8 cellular contexts compared by ENCODE assay signal in genomic region chr2:127810156-127810636, GRCh38. TPM values are rescaled to one million over a fixed set of nuclear protein-coding genes. Genes with fewer than 3 reads are reported as not detected.
A peak's percentile ranks its signal among the peaks of the same experiment; 100 is the strongest.
DNase-seq lines count a peak whose midpoint lies in the region; ATAC-seq lines count a peak whose summit lies in the region.

No MANE protein-coding gene starts in this region.

- peaks cover 7% of the 10 kb centered on the region for H3K27me3 Mint-ChIP-seq in stimulated activated naive CD8-positive, alpha-beta T cell treated with anti-CD3 and anti-CD28 coated beads, Interleukin-15, amount 100 ng/mL, for 72 hours

- peak overlapping the region; percentile 78 for H3K27ac ChIP-seq in adipose tissue (ENCODE audit: low read depth, low read length)

- WGBS in adipose tissue, 3 donors = 1% methylated on average over 11 of the region's 11 CpGs

- H3K9me3 Mint-ChIP-seq in stimulated activated naive CD8-positive, alpha-beta T cell treated with anti-CD3 and anti-CD28 coated beads, Interleukin-15, amount 100 ng/mL, for 72 hours = no peaks in the 10 kb centered on the region

- peak overlapping the region; percentile 99 to 100 for H3K27ac Mint-ChIP-seq in stimulated activated naive CD8-positive, alpha-beta T cell treated with anti-CD3 and anti-CD28 coated beads, Interleukin-15, amount 100 ng/mL, for 72 hours

- H3K4me1 Mint-ChIP-seq in stimulated activated naive CD8-positive, alpha-beta T cell treated with anti-CD3 and anti-CD28 coated beads, Interleukin-15, amount 100 ng/mL, for 72 hours = peaks cover 55% of the 10 kb centered on the region

- peak overlapping the region; percentile 92 to 97 for H3K4me3 Mint-ChIP-seq in stimulated activated naive CD8-positive, alpha-beta T cell treated with anti-CD3 and anti-CD28 coated beads, Interleukin-15, amount 100 ng/mL, for 72 hours

- ATAC-seq in stimulated activated naive CD8-positive, alpha-beta T cell treated with anti-CD3 and anti-CD28 coated beads, Interleukin-15, amount 100 ng/mL, for 72 hours = no peak
- ATAC-seq in GM21737 (IDR thresholded peaks at IDR 0.05; ENCODE audit: unreplicated experiment) = no peak
- no peak for ATAC-seq in GM21526 (IDR thresholded peaks at IDR 0.05; ENCODE audit: low FRiP score, unreplicated experiment)

- DNase-seq in AG20443 (ENCODE audit: low spot score) = peak; percentile 36
- peak; percentile 34 for DNase-seq in HPDE6-E6E7 (ENCODE audit: extremely low spot score)
- peak; percentile 26 for DNase-seq in iPS-NIHi11 (ENCODE audit: low spot score)
- DNase-seq in stimulated activated naive CD8-positive, alpha-beta T cell treated with anti-CD3 and anti-CD28 coated beads, Interleukin-15, amount 100 ng/mL, for 72 hours = no peak
- no peak for DNase-seq in activated CD8-positive, alpha-beta memory T cell treated with anti-CD3 and anti-CD28 coated beads for 24 hours

RNA-seq across cellular contexts. Expression of gene WDR33, which starts 0.8 kb away (rescaled TPM):
- 10 to 100 TPM in 2 of 3 donors, 1 to 10 TPM in 1; 9.3 to 12.4 (median 11.0) TPM for polyA plus RNA-seq in adipose tissue

RNA-seq across cellular contexts. Expression of gene POLR2D, which starts 47.8 kb away (rescaled TPM):
- 10 to 100 TPM in 1 of 3 donors, 1 to 10 TPM in 2; 5.6 to 14.7 (median 8.1) TPM for polyA plus RNA-seq in adipose tissue

Comparison
In these comparisons a context has a peak if more than half of its experiments do, and no peak if none do; other contexts are left out.
1. DNase-seq: peak in AG20443 (single experiment), HPDE6-E6E7 (single experiment) and iPS-NIHi11 (single experiment); none in stimulated activated naive CD8-positive, alpha-beta T cell treated with anti-CD3 and anti-CD28 coated beads, Interleukin-15, amount 100 ng/mL, for 72 hours (0 of 2) and activated CD8-positive, alpha-beta memory T cell treated with anti-CD3 and anti-CD28 coated beads for 24 hours (single experiment).